Comparison of ENCODE assay signal across 1 cellular context in the genomic region with DNA sequence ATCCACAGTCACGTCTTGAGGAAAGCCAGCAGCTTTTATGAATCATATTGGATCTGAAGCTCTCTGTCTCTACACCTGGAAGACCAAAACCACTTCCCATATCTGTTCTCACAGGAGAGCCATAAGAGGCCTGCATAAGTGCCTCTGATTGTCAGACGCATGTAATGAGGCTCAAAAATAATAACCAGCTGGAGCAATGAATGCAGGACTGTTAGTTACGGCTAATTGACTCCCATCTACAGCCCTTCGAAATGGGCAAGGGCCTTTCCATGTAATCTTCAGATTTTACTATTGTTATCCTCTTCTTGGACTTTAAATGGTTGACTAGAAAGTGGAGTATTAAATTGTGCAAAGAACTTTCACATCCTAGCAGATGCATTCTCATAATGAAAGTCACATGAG.
TF ChIP-seq lines count a peak whose summit lies in the region.

No MANE protein-coding gene starts in this region.

TF ChIP-seq in HEK293, 187 proteins besides CTCF, POLR2A, EP300 and RAD21 (continued from another document):
- no peak for TF ChIP-seq ZNF585B (tag by site-specific recombination; IDR thresholded peaks at IDR 0.05)
- TF ChIP-seq ZNF626 (tag by site-specific recombination; IDR thresholded peaks at IDR 0.05) = no peak
- TF ChIP-seq OSR2 (tag by site-specific recombination; IDR thresholded peaks at IDR 0.05) = peak; percentile 83
- TF ChIP-seq WT1 (tag by site-specific recombination; IDR thresholded peaks at IDR 0.05) = peak; percentile 52; the same call in 1 of the 2 replicates
- TF ChIP-seq SALL2 (tag by site-specific recombination; IDR thresholded peaks at IDR 0.05; ENCODE audit: borderline replicate concordance) = no peak
- TF ChIP-seq ZBTB44 (tag by site-specific recombination; IDR thresholded peaks at IDR 0.05) = peak; percentile 89
- TF ChIP-seq ZNF335 (tag by site-specific recombination; conservative IDR thresholded peaks at IDR 0.05) = no peak
- peak; percentile 46 for TF ChIP-seq GFI1B (tag by site-specific recombination; IDR thresholded peaks at IDR 0.05)
- TF ChIP-seq BCL6B (tag by site-specific recombination; IDR thresholded peaks at IDR 0.05) = peak; percentile 55
- TF ChIP-seq MYNN (tag by site-specific recombination; IDR thresholded peaks at IDR 0.05; ENCODE audit: borderline replicate concordance) = no peak
- no peak for TF ChIP-seq ZNF23 (tag by site-specific recombination; IDR thresholded peaks at IDR 0.05; ENCODE audit: borderline replicate concordance)
- TF ChIP-seq ZIC2 (tag by site-specific recombination; IDR thresholded peaks at IDR 0.05) = no peak
- no peak for TF ChIP-seq ZSCAN23 (tag by site-specific recombination; IDR thresholded peaks at IDR 0.05)
- TF ChIP-seq IKZF3 (tag by site-specific recombination; IDR thresholded peaks at IDR 0.05) = 0 out of 2 replicates have a peak, but pooled peaks have one; percentile 10
- no peak for TF ChIP-seq ZNF311 (tag by site-specific recombination; IDR thresholded peaks at IDR 0.05; ENCODE audit: borderline replicate concordance)
- no peak for TF ChIP-seq RBAK (tag by site-specific recombination; IDR thresholded peaks at IDR 0.05)
- no peak for TF ChIP-seq SETDB1 (IDR thresholded peaks at IDR 0.05; ENCODE audit: insufficient read length, low read length)
- TF ChIP-seq ELK4 (IDR thresholded peaks at IDR 0.05; ENCODE audit: borderline replicate concordance, low read depth, low read length) = no peak
- TF ChIP-seq ZNF274 (IDR thresholded peaks at IDR 0.05; ENCODE audit: low read length) = no peak
- TF ChIP-seq ZNF274 (tag by site-specific recombination; IDR thresholded peaks at IDR 0.05; ENCODE audit: borderline replicate concordance) = no peak
- no peak for TF ChIP-seq ZNF121 (tag by site-specific recombination; IDR thresholded peaks at IDR 0.05)
- no peak for TF ChIP-seq ZNF692 (tag by site-specific recombination; IDR thresholded peaks at IDR 0.05)
- TF ChIP-seq ZNF791 (tag by site-specific recombination; IDR thresholded peaks at IDR 0.05) = no peak
- TF ChIP-seq ZNF174 (tag by site-specific recombination; IDR thresholded peaks at IDR 0.05) = no peak
- no peak for TF ChIP-seq ZFP69B (tag by site-specific recombination; IDR thresholded peaks at IDR 0.05)
- TF ChIP-seq, protein P1, sequence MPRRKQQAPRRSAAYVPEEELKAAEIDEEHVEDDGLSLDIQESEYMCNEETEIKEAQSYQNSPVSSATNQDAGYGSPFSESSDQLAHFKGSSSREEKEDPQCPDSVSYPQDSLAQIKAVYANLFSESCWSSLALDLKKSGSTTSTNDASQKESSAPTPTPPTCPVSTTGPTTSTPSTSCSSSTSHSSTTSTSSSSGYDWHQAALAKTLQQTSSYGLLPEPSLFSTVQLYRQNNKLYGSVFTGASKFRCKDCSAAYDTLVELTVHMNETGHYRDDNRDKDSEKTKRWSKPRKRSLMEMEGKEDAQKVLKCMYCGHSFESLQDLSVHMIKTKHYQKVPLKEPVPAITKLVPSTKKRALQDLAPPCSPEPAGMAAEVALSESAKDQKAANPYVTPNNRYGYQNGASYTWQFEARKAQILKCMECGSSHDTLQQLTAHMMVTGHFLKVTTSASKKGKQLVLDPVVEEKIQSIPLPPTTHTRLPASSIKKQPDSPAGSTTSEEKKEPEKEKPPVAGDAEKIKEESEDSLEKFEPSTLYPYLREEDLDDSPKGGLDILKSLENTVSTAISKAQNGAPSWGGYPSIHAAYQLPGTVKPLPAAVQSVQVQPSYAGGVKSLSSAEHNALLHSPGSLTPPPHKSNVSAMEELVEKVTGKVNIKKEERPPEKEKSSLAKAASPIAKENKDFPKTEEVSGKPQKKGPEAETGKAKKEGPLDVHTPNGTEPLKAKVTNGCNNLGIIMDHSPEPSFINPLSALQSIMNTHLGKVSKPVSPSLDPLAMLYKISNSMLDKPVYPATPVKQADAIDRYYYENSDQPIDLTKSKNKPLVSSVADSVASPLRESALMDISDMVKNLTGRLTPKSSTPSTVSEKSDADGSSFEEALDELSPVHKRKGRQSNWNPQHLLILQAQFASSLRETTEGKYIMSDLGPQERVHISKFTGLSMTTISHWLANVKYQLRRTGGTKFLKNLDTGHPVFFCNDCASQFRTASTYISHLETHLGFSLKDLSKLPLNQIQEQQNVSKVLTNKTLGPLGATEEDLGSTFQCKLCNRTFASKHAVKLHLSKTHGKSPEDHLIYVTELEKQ (tag by site-specific recombination; IDR thresholded peaks at IDR 0.05; ENCODE audit: borderline replicate concordance) = 0 out of 2 replicates have a peak, but pooled peaks have one; percentile 17
- no peak for TF ChIP-seq BCL11A (tag by site-specific recombination; IDR thresholded peaks at IDR 0.05; ENCODE audit: low read depth)
- TF ChIP-seq ZNF391 (tag by site-specific recombination; IDR thresholded peaks at IDR 0.05; ENCODE audit: borderline replicate concordance, low read depth) = no peak
- no peak for TF ChIP-seq HOXD13 (CRISPR knock-in tag; IDR thresholded peaks at IDR 0.05; ENCODE audit: borderline replicate concordance)
- no peak for TF ChIP-seq PRDM1 (tag by site-specific recombination; IDR thresholded peaks at IDR 0.05)
- TF ChIP-seq, protein P2, sequence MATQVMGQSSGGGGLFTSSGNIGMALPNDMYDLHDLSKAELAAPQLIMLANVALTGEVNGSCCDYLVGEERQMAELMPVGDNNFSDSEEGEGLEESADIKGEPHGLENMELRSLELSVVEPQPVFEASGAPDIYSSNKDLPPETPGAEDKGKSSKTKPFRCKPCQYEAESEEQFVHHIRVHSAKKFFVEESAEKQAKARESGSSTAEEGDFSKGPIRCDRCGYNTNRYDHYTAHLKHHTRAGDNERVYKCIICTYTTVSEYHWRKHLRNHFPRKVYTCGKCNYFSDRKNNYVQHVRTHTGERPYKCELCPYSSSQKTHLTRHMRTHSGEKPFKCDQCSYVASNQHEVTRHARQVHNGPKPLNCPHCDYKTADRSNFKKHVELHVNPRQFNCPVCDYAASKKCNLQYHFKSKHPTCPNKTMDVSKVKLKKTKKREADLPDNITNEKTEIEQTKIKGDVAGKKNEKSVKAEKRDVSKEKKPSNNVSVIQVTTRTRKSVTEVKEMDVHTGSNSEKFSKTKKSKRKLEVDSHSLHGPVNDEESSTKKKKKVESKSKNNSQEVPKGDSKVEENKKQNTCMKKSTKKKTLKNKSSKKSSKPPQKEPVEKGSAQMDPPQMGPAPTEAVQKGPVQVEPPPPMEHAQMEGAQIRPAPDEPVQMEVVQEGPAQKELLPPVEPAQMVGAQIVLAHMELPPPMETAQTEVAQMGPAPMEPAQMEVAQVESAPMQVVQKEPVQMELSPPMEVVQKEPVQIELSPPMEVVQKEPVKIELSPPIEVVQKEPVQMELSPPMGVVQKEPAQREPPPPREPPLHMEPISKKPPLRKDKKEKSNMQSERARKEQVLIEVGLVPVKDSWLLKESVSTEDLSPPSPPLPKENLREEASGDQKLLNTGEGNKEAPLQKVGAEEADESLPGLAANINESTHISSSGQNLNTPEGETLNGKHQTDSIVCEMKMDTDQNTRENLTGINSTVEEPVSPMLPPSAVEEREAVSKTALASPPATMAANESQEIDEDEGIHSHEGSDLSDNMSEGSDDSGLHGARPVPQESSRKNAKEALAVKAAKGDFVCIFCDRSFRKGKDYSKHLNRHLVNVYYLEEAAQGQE (tag by site-specific recombination; IDR thresholded peaks at IDR 0.05) = no peak
- TF ChIP-seq ZNF214 (tag by site-specific recombination; IDR thresholded peaks at IDR 0.05; ENCODE audit: borderline replicate concordance) = no peak
